In the genomic region with DNA sequence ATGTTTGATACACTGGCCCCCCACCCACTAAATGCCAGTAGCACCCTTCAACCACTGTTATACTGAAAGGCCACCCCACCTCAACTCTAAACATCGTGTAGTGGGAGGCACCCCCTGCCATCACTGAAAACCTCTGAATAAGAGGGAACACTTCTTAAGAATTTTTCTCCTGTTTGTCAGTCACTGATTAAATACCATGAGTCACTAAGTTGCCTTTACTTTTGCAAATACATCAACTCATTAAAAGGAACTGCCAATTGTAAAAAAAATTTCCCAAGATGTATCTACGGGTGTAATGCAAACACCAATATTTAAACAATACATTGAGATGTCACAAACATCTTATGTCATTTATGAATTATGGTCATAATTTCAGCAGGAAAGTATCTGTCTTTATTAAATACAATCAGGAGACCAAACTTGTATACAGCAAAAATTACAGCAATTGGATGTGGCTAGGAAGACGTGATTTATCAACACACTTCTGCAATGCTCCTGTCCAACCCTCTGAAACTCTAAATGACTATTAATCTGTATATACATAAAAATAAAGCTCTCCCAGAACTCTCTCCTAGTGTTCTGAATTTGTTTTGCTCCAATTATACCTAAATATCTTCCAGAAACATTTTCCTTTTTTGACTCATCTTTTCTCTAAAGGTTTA, we compare ENCODE assay signal across 1 cellular context.
TF ChIP-seq lines count a peak whose summit lies in the region.

No MANE protein-coding gene starts in this region.

TF ChIP-seq in A549, 52 proteins besides CTCF, POLR2A, EP300 and RAD21 (continued from another document):
- TF ChIP-seq, protein P1, sequence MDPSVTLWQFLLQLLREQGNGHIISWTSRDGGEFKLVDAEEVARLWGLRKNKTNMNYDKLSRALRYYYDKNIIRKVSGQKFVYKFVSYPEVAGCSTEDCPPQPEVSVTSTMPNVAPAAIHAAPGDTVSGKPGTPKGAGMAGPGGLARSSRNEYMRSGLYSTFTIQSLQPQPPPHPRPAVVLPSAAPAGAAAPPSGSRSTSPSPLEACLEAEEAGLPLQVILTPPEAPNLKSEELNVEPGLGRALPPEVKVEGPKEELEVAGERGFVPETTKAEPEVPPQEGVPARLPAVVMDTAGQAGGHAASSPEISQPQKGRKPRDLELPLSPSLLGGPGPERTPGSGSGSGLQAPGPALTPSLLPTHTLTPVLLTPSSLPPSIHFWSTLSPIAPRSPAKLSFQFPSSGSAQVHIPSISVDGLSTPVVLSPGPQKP (IDR thresholded peaks at IDR 0.05; ENCODE audit: low read depth, low read length), result no peak
- TF ChIP-seq TFCP2L1 (CRISPR knock-in tag; IDR thresholded peaks at IDR 0.05) (no peak), ZSCAN20 (CRISPR knock-in tag; IDR thresholded peaks at IDR 0.05) (no peak), FOXS1 (CRISPR knock-in tag; IDR thresholded peaks at IDR 0.05) (no peak), CEBPB (IDR thresholded peaks at IDR 0.05) (peak; percentile 61 to 91), RCOR1 (IDR thresholded peaks at IDR 0.05; ENCODE audit: low read depth, low read length) (no peak), CHD4 (IDR thresholded peaks at IDR 0.05; ENCODE audit: borderline replicate concordance) (no peak), RFX5 (IDR thresholded peaks at IDR 0.05) (no peak), EHF (CRISPR knock-in tag; IDR thresholded peaks at IDR 0.05) (no peak), BHLHE40 (IDR thresholded peaks at IDR 0.05; ENCODE audit: low read depth, low read length) (no peak), NPAS2 (CRISPR knock-in tag; IDR thresholded peaks at IDR 0.05; ENCODE audit: borderline replicate concordance) (no peak), KDM5A (IDR thresholded peaks at IDR 0.05) (no peak), PHF8 (IDR thresholded peaks at IDR 0.05; ENCODE audit: borderline replicate concordance, low read depth) (no peak), FOSB (CRISPR knock-in tag; IDR thresholded peaks at IDR 0.05) (no peak), CBX2 (IDR thresholded peaks at IDR 0.05; ENCODE audit: borderline replicate concordance, low read depth) (no peak), RARB (CRISPR knock-in tag; IDR thresholded peaks at IDR 0.05) (no peak), HEYL (CRISPR knock-in tag; IDR thresholded peaks at IDR 0.05) (no peak), TP53 (CRISPR knock-in tag; IDR thresholded peaks at IDR 0.05) (no peak), HOXA7 (CRISPR knock-in tag; IDR thresholded peaks at IDR 0.05) (no peak), SREBF2 (IDR thresholded peaks at IDR 0.05) (no peak), NFE2L2 (conservative IDR thresholded peaks at IDR 0.05; ENCODE audit: low read length) (no peak), ZNF302 (CRISPR knock-in tag; IDR thresholded peaks at IDR 0.05) (no peak), HOXB5 (CRISPR knock-in tag; IDR thresholded peaks at IDR 0.05) (no peak), POLR2AphosphoS2 (conservative IDR thresholded peaks at IDR 0.05; ENCODE audit: low read length) (no peak), JUN (IDR thresholded peaks at IDR 0.05) (peak; percentile 36 to 70; a peak in 2 of 5 replicates), MYC (IDR thresholded peaks at IDR 0.05; ENCODE audit: borderline replicate concordance, low read length) (no peak), FOSL2 (IDR thresholded peaks at IDR 0.05) (peak; percentile 87), FOSL2 (CRISPR knock-in tag; IDR thresholded peaks at IDR 0.05) (peak; percentile 91), MAFK (IDR thresholded peaks at IDR 0.05; ENCODE audit: partially characterized antibody) (no peak), MAZ (IDR thresholded peaks at IDR 0.05; ENCODE audit: borderline replicate concordance, low read depth, low read length) (no peak), SMC3 (IDR thresholded peaks at IDR 0.05) (0 out of 3 replicates have a peak, but pooled peaks have one; percentile 2), ZFP36 (IDR thresholded peaks at IDR 0.05; ENCODE audit: borderline replicate concordance, partially characterized antibody) (no peak), ZC3H11A (IDR thresholded peaks at IDR 0.05) (no peak), JUNB (IDR thresholded peaks at IDR 0.05) (peak; percentile 93)
- TF ChIP-seq, protein P2, sequence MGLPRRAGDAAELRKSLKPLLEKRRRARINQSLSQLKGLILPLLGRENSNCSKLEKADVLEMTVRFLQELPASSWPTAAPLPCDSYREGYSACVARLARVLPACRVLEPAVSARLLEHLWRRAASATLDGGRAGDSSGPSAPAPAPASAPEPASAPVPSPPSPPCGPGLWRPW (IDR thresholded peaks at IDR 0.05), result no peak
- TF ChIP-seq, protein P3, sequence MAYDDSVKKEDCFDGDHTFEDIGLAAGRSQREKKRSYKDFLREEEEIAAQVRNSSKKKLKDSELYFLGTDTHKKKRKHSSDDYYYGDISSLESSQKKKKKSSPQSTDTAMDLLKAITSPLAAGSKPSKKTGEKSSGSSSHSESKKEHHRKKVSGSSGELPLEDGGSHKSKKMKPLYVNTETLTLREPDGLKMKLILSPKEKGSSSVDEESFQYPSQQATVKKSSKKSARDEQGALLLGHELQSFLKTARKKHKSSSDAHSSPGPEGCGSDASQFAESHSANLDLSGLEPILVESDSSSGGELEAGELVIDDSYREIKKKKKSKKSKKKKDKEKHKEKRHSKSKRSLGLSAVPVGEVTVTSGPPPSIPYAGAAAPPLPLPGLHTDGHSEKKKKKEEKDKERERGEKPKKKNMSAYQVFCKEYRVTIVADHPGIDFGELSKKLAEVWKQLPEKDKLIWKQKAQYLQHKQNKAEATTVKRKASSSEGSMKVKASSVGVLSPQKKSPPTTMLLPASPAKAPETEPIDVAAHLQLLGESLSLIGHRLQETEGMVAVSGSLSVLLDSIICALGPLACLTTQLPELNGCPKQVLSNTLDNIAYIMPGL (CRISPR knock-in tag; IDR thresholded peaks at IDR 0.05; ENCODE audit: borderline replicate concordance), result no peak
- TF ChIP-seq, protein P4, sequence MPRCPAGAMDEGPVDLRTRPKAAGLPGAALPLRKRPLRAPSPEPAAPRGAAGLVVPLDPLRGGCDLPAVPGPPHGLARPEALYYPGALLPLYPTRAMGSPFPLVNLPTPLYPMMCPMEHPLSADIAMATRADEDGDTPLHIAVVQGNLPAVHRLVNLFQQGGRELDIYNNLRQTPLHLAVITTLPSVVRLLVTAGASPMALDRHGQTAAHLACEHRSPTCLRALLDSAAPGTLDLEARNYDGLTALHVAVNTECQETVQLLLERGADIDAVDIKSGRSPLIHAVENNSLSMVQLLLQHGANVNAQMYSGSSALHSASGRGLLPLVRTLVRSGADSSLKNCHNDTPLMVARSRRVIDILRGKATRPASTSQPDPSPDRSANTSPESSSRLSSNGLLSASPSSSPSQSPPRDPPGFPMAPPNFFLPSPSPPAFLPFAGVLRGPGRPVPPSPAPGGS (IDR thresholded peaks at IDR 0.05), result peak; percentile 70; the same call in 1 of the 3 replicates
- TF ChIP-seq, protein P5, sequence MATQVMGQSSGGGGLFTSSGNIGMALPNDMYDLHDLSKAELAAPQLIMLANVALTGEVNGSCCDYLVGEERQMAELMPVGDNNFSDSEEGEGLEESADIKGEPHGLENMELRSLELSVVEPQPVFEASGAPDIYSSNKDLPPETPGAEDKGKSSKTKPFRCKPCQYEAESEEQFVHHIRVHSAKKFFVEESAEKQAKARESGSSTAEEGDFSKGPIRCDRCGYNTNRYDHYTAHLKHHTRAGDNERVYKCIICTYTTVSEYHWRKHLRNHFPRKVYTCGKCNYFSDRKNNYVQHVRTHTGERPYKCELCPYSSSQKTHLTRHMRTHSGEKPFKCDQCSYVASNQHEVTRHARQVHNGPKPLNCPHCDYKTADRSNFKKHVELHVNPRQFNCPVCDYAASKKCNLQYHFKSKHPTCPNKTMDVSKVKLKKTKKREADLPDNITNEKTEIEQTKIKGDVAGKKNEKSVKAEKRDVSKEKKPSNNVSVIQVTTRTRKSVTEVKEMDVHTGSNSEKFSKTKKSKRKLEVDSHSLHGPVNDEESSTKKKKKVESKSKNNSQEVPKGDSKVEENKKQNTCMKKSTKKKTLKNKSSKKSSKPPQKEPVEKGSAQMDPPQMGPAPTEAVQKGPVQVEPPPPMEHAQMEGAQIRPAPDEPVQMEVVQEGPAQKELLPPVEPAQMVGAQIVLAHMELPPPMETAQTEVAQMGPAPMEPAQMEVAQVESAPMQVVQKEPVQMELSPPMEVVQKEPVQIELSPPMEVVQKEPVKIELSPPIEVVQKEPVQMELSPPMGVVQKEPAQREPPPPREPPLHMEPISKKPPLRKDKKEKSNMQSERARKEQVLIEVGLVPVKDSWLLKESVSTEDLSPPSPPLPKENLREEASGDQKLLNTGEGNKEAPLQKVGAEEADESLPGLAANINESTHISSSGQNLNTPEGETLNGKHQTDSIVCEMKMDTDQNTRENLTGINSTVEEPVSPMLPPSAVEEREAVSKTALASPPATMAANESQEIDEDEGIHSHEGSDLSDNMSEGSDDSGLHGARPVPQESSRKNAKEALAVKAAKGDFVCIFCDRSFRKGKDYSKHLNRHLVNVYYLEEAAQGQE (IDR thresholded peaks at IDR 0.05), result no peak
- TF ChIP-seq, protein P6, sequence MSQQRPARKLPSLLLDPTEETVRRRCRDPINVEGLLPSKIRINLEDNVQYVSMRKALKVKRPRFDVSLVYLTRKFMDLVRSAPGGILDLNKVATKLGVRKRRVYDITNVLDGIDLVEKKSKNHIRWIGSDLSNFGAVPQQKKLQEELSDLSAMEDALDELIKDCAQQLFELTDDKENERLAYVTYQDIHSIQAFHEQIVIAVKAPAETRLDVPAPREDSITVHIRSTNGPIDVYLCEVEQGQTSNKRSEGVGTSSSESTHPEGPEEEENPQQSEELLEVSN (IDR thresholded peaks at IDR 0.05; ENCODE audit: borderline replicate concordance, low read depth), result no peak
- TF ChIP-seq, protein P7, sequence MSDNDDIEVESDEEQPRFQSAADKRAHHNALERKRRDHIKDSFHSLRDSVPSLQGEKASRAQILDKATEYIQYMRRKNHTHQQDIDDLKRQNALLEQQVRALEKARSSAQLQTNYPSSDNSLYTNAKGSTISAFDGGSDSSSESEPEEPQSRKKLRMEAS (IDR thresholded peaks at IDR 0.05), result peak; percentile 55; the same call in 1 of the 2 replicates
- TF ChIP-seq, protein P8, sequence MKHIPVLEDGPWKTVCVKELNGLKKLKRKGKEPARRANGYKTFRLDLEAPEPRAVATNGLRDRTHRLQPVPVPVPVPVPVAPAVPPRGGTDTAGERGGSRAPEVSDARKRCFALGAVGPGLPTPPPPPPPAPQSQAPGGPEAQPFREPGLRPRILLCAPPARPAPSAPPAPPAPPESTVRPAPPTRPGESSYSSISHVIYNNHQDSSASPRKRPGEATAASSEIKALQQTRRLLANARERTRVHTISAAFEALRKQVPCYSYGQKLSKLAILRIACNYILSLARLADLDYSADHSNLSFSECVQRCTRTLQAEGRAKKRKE (CRISPR knock-in tag; IDR thresholded peaks at IDR 0.05; ENCODE audit: low read depth), result no peak
- TF ChIP-seq, protein P9, sequence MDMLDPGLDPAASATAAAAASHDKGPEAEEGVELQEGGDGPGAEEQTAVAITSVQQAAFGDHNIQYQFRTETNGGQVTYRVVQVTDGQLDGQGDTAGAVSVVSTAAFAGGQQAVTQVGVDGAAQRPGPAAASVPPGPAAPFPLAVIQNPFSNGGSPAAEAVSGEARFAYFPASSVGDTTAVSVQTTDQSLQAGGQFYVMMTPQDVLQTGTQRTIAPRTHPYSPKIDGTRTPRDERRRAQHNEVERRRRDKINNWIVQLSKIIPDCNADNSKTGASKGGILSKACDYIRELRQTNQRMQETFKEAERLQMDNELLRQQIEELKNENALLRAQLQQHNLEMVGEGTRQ (IDR thresholded peaks at IDR 0.05), result no peak
